8 cellular contexts compared by ENCODE assay signal in genomic region chr7:123557016-123557630, GRCh38.
DNase-seq lines count a peak whose midpoint lies in the region; ATAC-seq and TF ChIP-seq lines count a peak whose summit lies in the region.

No MANE protein-coding gene starts in this region.

- DNase-seq in HPDE6-E6E7 (ENCODE audit: extremely low spot score) = peak; percentile 10
- peak; percentile 45 for DNase-seq in choroid plexus epithelial cell (ENCODE audit: low read depth)
- DNase-seq in GM13976 (ENCODE audit: low spot score) = no peak
- no peak for DNase-seq in KBM-7
- DNase-seq in globus pallidus (ENCODE audit: low spot score) = no peak

- TF ChIP-seq CTCF in choroid plexus epithelial cell (conservative IDR thresholded peaks at IDR 0.05; ENCODE audit: low read depth, low read length) (no peak), GM13976 (IDR thresholded peaks at IDR 0.05; ENCODE audit: borderline replicate concordance, control extremely low read depth, extremely low read depth, insufficient read depth, missing control alignments) (no peak)

- in situ Hi-C loops in GM13976 (cut with MboI; ENCODE audit: low sequenced_read_pairs, unreplicated experiment) (no loop called here), KBM-7 (cut with MboI; ENCODE audit: low pct_unique_long_range_greater_than_20kb, low sequenced_read_pairs) (no loop called here)

- peak; percentile 2 for ATAC-seq in GM19372 (IDR thresholded peaks at IDR 0.05; ENCODE audit: low read depth, unreplicated experiment)
- no peak for ATAC-seq in GM21367 (IDR thresholded peaks at IDR 0.05; ENCODE audit: unreplicated experiment)

- H3K36me3 ChIP-seq in mucosa of stomach (ENCODE audit: control insufficient read depth, insufficient read depth, low read length) = no peaks in the 10 kb centered on the region

- peaks cover 8% of the 10 kb centered on the region for H3K4me1 ChIP-seq in mucosa of stomach (ENCODE audit: control insufficient read depth, insufficient read depth, low read length)

- peak overlapping the region; percentile 96 for H3K9ac ChIP-seq in mucosa of stomach (ENCODE audit: low read length)

- H3K4me3 ChIP-seq in choroid plexus epithelial cell (ENCODE audit: low read depth, low read length) (peak overlapping the region; percentile 79), mucosa of stomach (ENCODE audit: low read length) (peak overlapping the region; percentile 98)

- no peaks in the 10 kb centered on the region for H3K9me3 ChIP-seq in mucosa of stomach (ENCODE audit: control insufficient read depth, low read length)

- no peaks in the 10 kb centered on the region for H3K27me3 ChIP-seq in mucosa of stomach (ENCODE audit: control insufficient read depth, insufficient read depth, low read length)

Comparison
In these comparisons a context has a peak if more than half of its experiments do, and no peak if none do; other contexts are left out.
1. DNase-seq: peak in HPDE6-E6E7 (single experiment) and choroid plexus epithelial cell (single experiment); none in GM13976 (single experiment), KBM-7 (single experiment) and globus pallidus (single experiment).